17 cellular contexts compared by ENCODE assay signal in the genomic region with DNA sequence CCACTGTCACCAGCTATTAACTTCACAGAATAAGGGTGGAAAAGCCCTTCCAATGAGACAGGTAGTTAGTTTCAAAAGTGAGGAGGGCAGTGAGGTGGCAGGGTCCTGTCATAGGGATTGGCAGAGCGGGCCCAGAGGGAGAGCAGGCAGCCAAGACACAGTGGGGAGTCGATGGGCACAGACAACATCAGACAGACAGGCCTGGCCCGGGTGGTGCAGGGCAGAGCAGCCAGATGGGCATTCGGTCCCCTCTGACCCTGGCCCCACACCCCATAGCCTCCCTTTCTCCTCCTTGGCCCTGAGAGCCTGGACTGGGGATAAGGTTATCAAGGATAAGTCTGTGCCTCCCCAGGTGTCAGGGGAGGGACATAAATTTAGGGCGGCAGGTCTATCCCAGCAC. TPM values are rescaled to one million over a fixed set of nuclear protein-coding genes. Genes with fewer than 3 reads are reported as not detected.
DNase-seq lines count a peak whose midpoint lies in the region; ATAC-seq and TF ChIP-seq lines count a peak whose summit lies in the region.
"Had no signal": no experiment of that assay in that cellular context is flagged by ENCODE, and none has a peak within 500 bp of the region (broad histone marks: within the 10 kb centered on the region; RNA-seq: fewer than 3 reads in every experiment).

No MANE protein-coding gene starts in this region.

- H2BK15ac ChIP-seq in neuronal stem cell (ENCODE audit: low read length) (no peak overlapping the region), mesenchymal stem cell (ENCODE audit: low read depth, poor library complexity, severe bottlenecking) (no peak overlapping the region)

- H3K18ac ChIP-seq in neuronal stem cell (ENCODE audit: low read length) (peak overlapping the region; percentile 9), mesenchymal stem cell (ENCODE audit: low read depth in 1 of 2, low read length in 2 of 2) (no peak overlapping the region)

- H2BK5ac ChIP-seq in neuronal stem cell (ENCODE audit: low read length) (no peak overlapping the region), mesenchymal stem cell (ENCODE audit: low read depth, low read length, poor library complexity, severe bottlenecking) (no peak overlapping the region)

- H3K4me1 Mint-ChIP-seq in activated T-helper 17 cell treated with anti-CD3 and anti-CD28 coated beads, Interleukin-2, amount 50 U/mL, for 72 hours, result peaks cover 10% of the 10 kb centered on the region

- no peak overlapping the region for H3K14ac ChIP-seq in neuronal stem cell (ENCODE audit: low read length)
- H3K14ac ChIP-seq in mesenchymal stem cell (ENCODE audit: low read length in 2 of 2), result no peak overlapping the region

- H2AK5ac ChIP-seq in neuronal stem cell (ENCODE audit: low read depth, low read length), result peak overlapping the region; percentile 89
- H2AK5ac ChIP-seq in mesenchymal stem cell (ENCODE audit: low read length, severe bottlenecking), result no peak overlapping the region

- H3K27ac Mint-ChIP-seq in activated T-helper 17 cell treated with anti-CD3 and anti-CD28 coated beads, Interleukin-2, amount 50 U/mL, for 72 hours, result peak overlapping the region; percentile 35
- H3K27ac Mint-ChIP-seq: B cell; CD4-positive, alpha-beta T cell; CD8-positive, alpha-beta T cell had no signal

- peaks cover 15% of the 10 kb centered on the region for H3K27me3 Mint-ChIP-seq in activated T-helper 17 cell treated with anti-CD3 and anti-CD28 coated beads, Interleukin-2, amount 50 U/mL, for 72 hours

- ATAC-seq in activated T-helper 17 cell treated with anti-CD3 and anti-CD28 coated beads, Interleukin-2, amount 50 U/mL, for 72 hours (replicated peaks), result no peak
- ATAC-seq in psoas muscle (peak in 1 of 4 donors; percentile 26), HG02759 (IDR thresholded peaks at IDR 0.05; ENCODE audit: unreplicated experiment) (no peak)
- ATAC-seq: A549; CD8-positive, alpha-beta T cell had no signal

- H3K9me3 ChIP-seq in neuronal stem cell (replicated peaks in 1 of 2; ENCODE audit: control insufficient read depth in 2 of 2, insufficient read depth in 1 of 2, low read depth in 1 of 2, low read length in 2 of 2) (peaks cover 0 to 1% of the 10 kb centered on the region in 2 donors), psoas muscle (no peaks in the 10 kb centered on the region), mesenchymal stem cell (ENCODE audit: control insufficient read depth, low read length) (peaks cover 8% of the 10 kb centered on the region)
- H3K9me3 ChIP-seq: BLaER1 treated with 17β-estradiol and CSF1 and Interleukin-3, amounts not matched to agents 10 nM and 100 nM; Caco-2 had no signal

- H3K9ac ChIP-seq in neuronal stem cell (ENCODE audit: low read depth, low read length, poor library complexity), result no peak overlapping the region
- no peak overlapping the region for H3K9ac ChIP-seq in mesenchymal stem cell (ENCODE audit: low read length)
- H3K9ac ChIP-seq: BLaER1 treated with 17β-estradiol and CSF1 and Interleukin-3, amounts not matched to agents 10 nM and 100 nM had no signal

- H3K4me3 Mint-ChIP-seq in activated T-helper 17 cell treated with anti-CD3 and anti-CD28 coated beads, Interleukin-2, amount 50 U/mL, for 72 hours, result no peak overlapping the region
- H3K4me3 Mint-ChIP-seq: B cell; CD8-positive, alpha-beta T cell had no signal

- H4K91ac ChIP-seq in neuronal stem cell (ENCODE audit: low read depth, low read length, poor library complexity) (no peak overlapping the region), mesenchymal stem cell (ENCODE audit: low read length) (no peak overlapping the region)

- intact Hi-C loops in psoas muscle (cut with DNase I), result no loop called here

- H3K27me3 ChIP-seq in neuronal stem cell (ENCODE audit: control insufficient read depth in 3 of 3, insufficient read depth in 3 of 3, low read depth in 1 of 3, low read length in 3 of 3), result peaks cover 0 to 54% (median 17%) of the 10 kb centered on the region in 3 experiments
- peaks cover 0 to 3% (median 0%) of the 10 kb centered on the region in 3 donors for H3K27me3 ChIP-seq in psoas muscle (ENCODE audit: insufficient read depth in 3 of 3, low read length in 2 of 3)
- H3K27me3 ChIP-seq in mesenchymal stem cell (ENCODE audit: control insufficient read depth in 1 of 2, insufficient read depth in 1 of 2, low read length in 2 of 2), result peaks cover 44 to 84% of the 10 kb centered on the region in 2 experiments

- H2BK12ac ChIP-seq in neuronal stem cell (ENCODE audit: low read length) (peak overlapping the region; percentile 60), mesenchymal stem cell (ENCODE audit: low read length in 2 of 2) (no peak overlapping the region)

- H2AFZ ChIP-seq in neuronal stem cell (ENCODE audit: low read length) (no peak overlapping the region), mesenchymal stem cell (ENCODE audit: low read depth, low read length) (no peak overlapping the region)

- H3K9me3 Mint-ChIP-seq in activated T-helper 17 cell treated with anti-CD3 and anti-CD28 coated beads, Interleukin-2, amount 50 U/mL, for 72 hours, result no peaks in the 10 kb centered on the region
- H3K9me3 Mint-ChIP-seq: CD4-positive, alpha-beta T cell; CD8-positive, alpha-beta T cell had no signal

- no peak for TF ChIP-seq CTCF in psoas muscle (IDR thresholded peaks at IDR 0.05)

- H3K4me2 ChIP-seq in neuronal stem cell (ENCODE audit: insufficient read depth, low read length, poor library complexity, severe bottlenecking) (no peak overlapping the region), mesenchymal stem cell (ENCODE audit: low read length, poor library complexity, severe bottlenecking) (no peak overlapping the region)
- H3K4me2 ChIP-seq: A549; BLaER1 treated with 17β-estradiol and CSF1 and Interleukin-3, amounts not matched to agents 10 nM and 100 nM had no signal

- WGBS in neuronal stem cell (ENCODE audit: extremely low coverage in 2 of 2, insufficient read length in 2 of 2, insufficient replicate concordance in 1 of 2), 2 donors, result no CpG with 5 or more reads among the region's 5 CpGs
- WGBS in psoas muscle, 3 donors, result 80 to 96% (median 80%) methylated on average over 5 of the region's 5 CpGs
- 82% methylated on average over 3 of the region's 5 CpGs for WGBS in mesenchymal stem cell

- H3K4me1 ChIP-seq in neuronal stem cell (ENCODE audit: control insufficient read depth in 2 of 2, insufficient read depth in 1 of 2, low read depth in 1 of 2, low read length in 2 of 2) (peaks cover 5 to 10% of the 10 kb centered on the region in 2 donors), psoas muscle (peaks cover 7% of the 10 kb centered on the region), mesenchymal stem cell (ENCODE audit: control insufficient read depth, insufficient read depth, low read depth, low read length) (peaks cover 12% of the 10 kb centered on the region)

- H3K23ac ChIP-seq in neuronal stem cell (ENCODE audit: low read depth, low read length, poor library complexity), result peak overlapping the region; percentile 48
- no peak overlapping the region for H3K23ac ChIP-seq in mesenchymal stem cell (ENCODE audit: low read length in 2 of 2)

- H3K4me3 ChIP-seq in neuronal stem cell (ENCODE audit: low read length in 2 of 2), result no peak overlapping the region
- H3K4me3 ChIP-seq in psoas muscle, result no peak overlapping the region
- H3K4me3 ChIP-seq in mesenchymal stem cell (ENCODE audit: insufficient read depth in 1 of 2, low read depth in 1 of 2, low read length in 2 of 2), result no peak overlapping the region
- H3K4me3 ChIP-seq: A549; BLaER1 treated with 17β-estradiol and CSF1 and Interleukin-3, amounts not matched to agents 10 nM and 100 nM had no signal

- H4K8ac ChIP-seq in neuronal stem cell (ENCODE audit: low read depth, low read length) (no peak overlapping the region), mesenchymal stem cell (ENCODE audit: low read length) (no peak overlapping the region)

- H3K36me3 ChIP-seq in neuronal stem cell (replicated peaks in 1 of 2; ENCODE audit: control insufficient read depth in 2 of 2, insufficient read depth in 2 of 2, low read length in 2 of 2), result no peaks in the 10 kb centered on the region
- no peaks in the 10 kb centered on the region for H3K36me3 ChIP-seq in psoas muscle (ENCODE audit: insufficient read depth in 1 of 2, low read depth in 1 of 2)
- H3K36me3 ChIP-seq in mesenchymal stem cell (ENCODE audit: control insufficient read depth in 1 of 2, insufficient read depth in 2 of 2, low read depth in 1 of 2, low read length in 2 of 2), result no peaks in the 10 kb centered on the region
- H3K36me3 ChIP-seq: BLaER1 treated with 17β-estradiol and CSF1 and Interleukin-3, amounts not matched to agents 10 nM and 100 nM had no signal

- no peak overlapping the region for H3K27ac ChIP-seq in neuronal stem cell (replicated peaks; ENCODE audit: low read length)
- H3K27ac ChIP-seq in psoas muscle, result peak overlapping the region; percentile 54
- H3K27ac ChIP-seq in mesenchymal stem cell (ENCODE audit: low read length, poor library complexity, severe bottlenecking), result no peak overlapping the region
- H3K27ac ChIP-seq: 22Rv1; A549; BLaER1 treated with 17β-estradiol and CSF1 and Interleukin-3, amounts not matched to agents 10 nM and 100 nM; C4-2B had no signal

- no peak overlapping the region for H2BK120ac ChIP-seq in neuronal stem cell (ENCODE audit: low read depth, low read length)
- no peak overlapping the region for H2BK120ac ChIP-seq in mesenchymal stem cell (ENCODE audit: low read depth, low read length)

- DNase-seq in neuronal stem cell (ENCODE audit: low spot score), result no peak
- DNase-seq in psoas muscle, result no peak
- DNase-seq in mesenchymal stem cell, result no peak
- DNase-seq: AML-193; Caco-2; Calu3; CD4-positive, alpha-beta T cell; CD8-positive, alpha-beta T cell; DMS79 treated with DMSO at 0.1 percent for 48 hours; GF-D8 had no signal

- H3K79me1 ChIP-seq in neuronal stem cell (ENCODE audit: low read depth, low read length), result peaks cover 2% of the 10 kb centered on the region
- H3K79me1 ChIP-seq in mesenchymal stem cell (replicated peaks; ENCODE audit: low read length, poor library complexity, severe bottlenecking), result no peaks in the 10 kb centered on the region

- H3K4ac ChIP-seq in neuronal stem cell (ENCODE audit: low read length) (no peak overlapping the region), mesenchymal stem cell (ENCODE audit: low read depth in 1 of 2, low read length in 2 of 2) (no peak overlapping the region)

- no peaks in the 10 kb centered on the region for H3K36me3 Mint-ChIP-seq in activated T-helper 17 cell treated with anti-CD3 and anti-CD28 coated beads, Interleukin-2, amount 50 U/mL, for 72 hours (ENCODE audit: low read depth)
- H3K36me3 Mint-ChIP-seq: CD8-positive, alpha-beta T cell had no signal

RNA-seq across cellular contexts. Expression of gene SMARCD3, which starts 31.4 kb away (rescaled TPM):
- 10 to 100 TPM in 1 of 2 donors, 1 to 10 TPM in 1; 1.3 to 11.8 TPM for total RNA-seq in activated T-helper 17 cell treated with anti-CD3 and anti-CD28 coated beads, Interleukin-2, amount 50 U/mL, for 72 hours
- 32.4 TPM for polyA plus RNA-seq in neuronal stem cell (2013, experiment 1 of 2)
- polyA plus RNA-seq in neuronal stem cell (2013, experiment 2 of 2), result 33.6 TPM
- total RNA-seq in psoas muscle, result 100 to 1,000 TPM in 3 of 4 donors, 10 to 100 TPM in 1; 92.5 to 138 (median 108) TPM
- polyA plus RNA-seq in psoas muscle, result 10 to 100 TPM; 38.3 to 75.8 (median 58.5) TPM
- 81.8 TPM for polyA plus RNA-seq in mesenchymal stem cell (2013, experiment 1 of 2)
- polyA plus RNA-seq in mesenchymal stem cell (2013, experiment 2 of 2), result 74.6 TPM
- total RNA-seq: B cell had no signal

RNA-seq across cellular contexts. Expression of gene CHPF2, which starts 47.6 kb away (rescaled TPM):
- 10 to 100 TPM; 31.3 to 36.3 TPM for total RNA-seq in activated T-helper 17 cell treated with anti-CD3 and anti-CD28 coated beads, Interleukin-2, amount 50 U/mL, for 72 hours
- polyA plus RNA-seq in neuronal stem cell (2013, experiment 1 of 2), result 8.2 TPM
- 8.7 TPM for polyA plus RNA-seq in neuronal stem cell (2013, experiment 2 of 2)
- total RNA-seq in psoas muscle, result 10 to 100 TPM in 3 of 4 donors, 1 to 10 TPM in 1; 8.8 to 19.8 (median 11.4) TPM
- 10 to 100 TPM in 1 of 3 donors, 1 to 10 TPM in 2; 5.3 to 19.2 (median 8.0) TPM for polyA plus RNA-seq in psoas muscle
- polyA plus RNA-seq in mesenchymal stem cell (2013, experiment 1 of 2), result 73.1 TPM
- polyA plus RNA-seq in mesenchymal stem cell (2013, experiment 2 of 2), result 72.6 TPM

RNA-seq across cellular contexts. Expression of gene ABCF2, which starts 52.9 kb away (rescaled TPM):
- 10 to 100 TPM; 26.9 to 55.2 TPM for total RNA-seq in activated T-helper 17 cell treated with anti-CD3 and anti-CD28 coated beads, Interleukin-2, amount 50 U/mL, for 72 hours
- 19.4 TPM for polyA plus RNA-seq in neuronal stem cell (2013, experiment 1 of 2)
- 19.4 TPM for polyA plus RNA-seq in neuronal stem cell (2013, experiment 2 of 2)
- total RNA-seq in psoas muscle, result 10 to 100 TPM; 35.7 to 66.7 (median 57.5) TPM
- 10 to 100 TPM; 49.8 to 94.0 (median 66.3) TPM for polyA plus RNA-seq in psoas muscle
- polyA plus RNA-seq in mesenchymal stem cell (2013, experiment 1 of 2), result 26.1 TPM
- polyA plus RNA-seq in mesenchymal stem cell (2013, experiment 2 of 2), result 25.0 TPM

Comparison
In these comparisons a context has a peak if more than half of its experiments do, and no peak if none do; other contexts are left out.
1. RNA of gene SMARCD3, which starts 31.4 kb away (total RNA-seq): 92.5 to 138 TPM in psoas muscle; 1.3 to 11.8 TPM in activated T-helper 17 cell treated with anti-CD3 and anti-CD28 coated beads, Interleukin-2, amount 50 U/mL, for 72 hours; every median in the first group is over 4 times any median in the second.